Comparison of ENCODE assay signal across 5 cellular contexts in genomic region chr17:27829888-27830287, GRCh38. TPM values are rescaled to one million over a fixed set of nuclear protein-coding genes. Genes with fewer than 3 reads are reported as not detected.
"Had no signal": no experiment of that assay in that cellular context is flagged by ENCODE, and none has a peak within 500 bp of the region (broad histone marks: within the 10 kb centered on the region; RNA-seq: fewer than 3 reads in every experiment).

No MANE protein-coding gene starts in this region.

RNA-seq across cellular contexts. Expression of gene NOS2, which starts 29.6 kb away (rescaled TPM):
- total RNA-seq: activated T-helper 1 cell treated with anti-CD3 and anti-CD28 coated beads, Interleukin-12 subunit alpha, Interleukin-12 subunit beta, Interleukin-2, Interleukin-4 antibody, amounts not matched to agents 30 ng/mL and 10 ng/mL and 1 ng/mL, durations not matched to agents 14 hours and 24 hours and 36 hours; endothelial cell of umbilical vein; osteoblast; pulmonary artery endothelial cell had no signal
- polyA plus RNA-seq: fibroblast of lung had no signal
